ENCODE assay signal across 1 cellular context in the genomic region with DNA sequence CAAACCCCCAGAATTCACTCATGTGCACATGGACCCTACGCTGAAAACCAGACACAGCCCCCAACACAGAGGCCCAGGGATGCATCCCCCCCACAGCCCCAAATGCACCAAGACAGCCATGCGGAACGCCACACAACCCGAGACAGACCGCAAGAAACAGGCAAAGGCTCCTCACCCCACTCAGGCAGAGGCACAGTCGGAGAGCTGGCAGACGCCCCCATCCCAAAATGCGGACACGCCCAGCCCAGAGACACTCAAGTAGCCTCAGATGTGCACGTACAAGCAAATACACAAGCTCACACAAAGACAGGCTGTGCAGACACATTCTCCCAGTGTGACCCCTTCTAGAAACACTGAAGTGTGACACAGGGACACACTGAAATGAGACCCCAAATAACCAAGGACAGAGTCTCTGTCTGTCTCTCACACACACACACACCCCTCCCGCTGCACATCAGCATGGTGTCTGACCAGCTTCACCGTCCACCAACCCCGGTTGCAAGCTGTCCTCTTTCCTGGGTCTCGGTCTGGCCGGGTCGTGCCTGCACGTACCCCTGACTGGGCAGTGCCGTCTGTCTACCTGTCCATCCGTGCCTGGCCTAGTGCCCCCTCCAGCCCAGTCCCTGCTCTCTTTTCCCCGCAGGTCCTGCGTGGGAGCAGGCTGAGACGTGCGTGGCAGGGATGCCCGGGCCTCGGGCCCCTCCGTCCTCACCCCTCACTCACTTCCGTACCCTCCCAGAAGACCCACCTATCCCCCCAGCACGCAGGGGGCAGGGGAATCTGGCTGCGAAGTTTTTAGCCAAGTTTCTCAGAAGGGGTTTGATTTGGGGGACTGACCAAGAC.
TF ChIP-seq lines count a peak whose summit lies in the region.

No MANE protein-coding gene starts in this region.

TF ChIP-seq in K562, 482 proteins besides CTCF, POLR2A, EP300 and RAD21:
- TF ChIP-seq SAFB (IDR thresholded peaks at IDR 0.05; ENCODE audit: borderline replicate concordance, low read depth, low read length) (peak; percentile 23; the same call in 1 of the 2 replicates), ZNF785 (CRISPR knock-in tag; IDR thresholded peaks at IDR 0.05) (no peak), EGR1 (conservative IDR thresholded peaks at IDR 0.05) (no peak), HMG20A (CRISPR knock-in tag; conservative IDR thresholded peaks at IDR 0.05) (no peak), SUPT5H (IDR thresholded peaks at IDR 0.05) (0 out of 2 replicates have a peak, but pooled peaks have one; percentile 27), ZNF444 (CRISPR knock-in tag; IDR thresholded peaks at IDR 0.05) (no peak), ZNF143 (CRISPR knock-in tag; IDR thresholded peaks at IDR 0.05) (0 out of 2 replicates have a peak, but pooled peaks have one; percentile 31), POLR3G (IDR thresholded peaks at IDR 0.05; ENCODE audit: extremely low read depth, insufficient read length, insufficient replicate concordance) (no peak), ESRRA (IDR thresholded peaks at IDR 0.05; ENCODE audit: borderline replicate concordance, low read depth) (no peak), CBX2 (IDR thresholded peaks at IDR 0.05; ENCODE audit: insufficient read depth, low read length, poor library complexity, severe bottlenecking) (no peak), PHB (CRISPR knock-in tag; IDR thresholded peaks at IDR 0.05) (no peak), STAT5A (IDR thresholded peaks at IDR 0.05; ENCODE audit: borderline replicate concordance, low read length) (no peak), POLR2G (IDR thresholded peaks at IDR 0.05; ENCODE audit: low read depth, low read length) (peak; percentile 50), ZNF3 (CRISPR knock-in tag; IDR thresholded peaks at IDR 0.05) (no peak), ZNF75A (CRISPR knock-in tag; IDR thresholded peaks at IDR 0.05) (no peak)
- TF ChIP-seq, protein P1, sequence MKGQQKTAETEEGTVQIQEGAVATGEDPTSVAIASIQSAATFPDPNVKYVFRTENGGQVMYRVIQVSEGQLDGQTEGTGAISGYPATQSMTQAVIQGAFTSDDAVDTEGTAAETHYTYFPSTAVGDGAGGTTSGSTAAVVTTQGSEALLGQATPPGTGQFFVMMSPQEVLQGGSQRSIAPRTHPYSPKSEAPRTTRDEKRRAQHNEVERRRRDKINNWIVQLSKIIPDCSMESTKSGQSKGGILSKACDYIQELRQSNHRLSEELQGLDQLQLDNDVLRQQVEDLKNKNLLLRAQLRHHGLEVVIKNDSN (CRISPR knock-in tag; IDR thresholded peaks at IDR 0.05) = 0 out of 2 replicates have a peak, but pooled peaks have one; percentile 7
- TF ChIP-seq, protein P2, sequence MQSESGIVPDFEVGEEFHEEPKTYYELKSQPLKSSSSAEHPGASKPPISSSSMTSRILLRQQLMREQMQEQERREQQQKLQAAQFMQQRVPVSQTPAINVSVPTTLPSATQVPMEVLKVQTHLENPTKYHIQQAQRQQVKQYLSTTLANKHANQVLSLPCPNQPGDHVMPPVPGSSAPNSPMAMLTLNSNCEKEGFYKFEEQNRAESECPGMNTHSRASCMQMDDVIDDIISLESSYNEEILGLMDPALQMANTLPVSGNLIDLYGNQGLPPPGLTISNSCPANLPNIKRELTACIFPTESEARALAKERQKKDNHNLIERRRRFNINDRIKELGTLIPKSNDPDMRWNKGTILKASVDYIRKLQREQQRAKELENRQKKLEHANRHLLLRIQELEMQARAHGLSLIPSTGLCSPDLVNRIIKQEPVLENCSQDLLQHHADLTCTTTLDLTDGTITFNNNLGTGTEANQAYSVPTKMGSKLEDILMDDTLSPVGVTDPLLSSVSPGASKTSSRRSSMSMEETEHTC (IDR thresholded peaks at IDR 0.05) = no peak
- TF ChIP-seq, protein P3, sequence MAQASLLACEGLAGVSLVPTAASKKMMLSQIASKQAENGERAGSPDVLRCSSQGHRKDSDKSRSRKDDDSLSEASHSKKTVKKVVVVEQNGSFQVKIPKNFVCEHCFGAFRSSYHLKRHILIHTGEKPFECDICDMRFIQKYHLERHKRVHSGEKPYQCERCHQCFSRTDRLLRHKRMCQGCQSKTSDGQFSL (CRISPR knock-in tag; IDR thresholded peaks at IDR 0.05) = peak; percentile 44; the same call in 1 of the 2 replicates
- TF ChIP-seq, protein P3 (tag; IDR thresholded peaks at IDR 0.05) = no peak
- TF ChIP-seq, protein P4, sequence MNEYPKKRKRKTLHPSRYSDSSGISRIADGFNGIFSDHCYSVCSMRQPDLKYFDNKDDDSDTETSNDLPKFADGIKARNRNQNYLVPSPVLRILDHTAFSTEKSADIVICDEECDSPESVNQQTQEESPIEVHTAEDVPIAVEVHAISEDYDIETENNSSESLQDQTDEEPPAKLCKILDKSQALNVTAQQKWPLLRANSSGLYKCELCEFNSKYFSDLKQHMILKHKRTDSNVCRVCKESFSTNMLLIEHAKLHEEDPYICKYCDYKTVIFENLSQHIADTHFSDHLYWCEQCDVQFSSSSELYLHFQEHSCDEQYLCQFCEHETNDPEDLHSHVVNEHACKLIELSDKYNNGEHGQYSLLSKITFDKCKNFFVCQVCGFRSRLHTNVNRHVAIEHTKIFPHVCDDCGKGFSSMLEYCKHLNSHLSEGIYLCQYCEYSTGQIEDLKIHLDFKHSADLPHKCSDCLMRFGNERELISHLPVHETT (CRISPR knock-in tag; conservative IDR thresholded peaks at IDR 0.05 in 1 of 2, IDR thresholded peaks at IDR 0.05 in 1 of 2) = no peak
- TF ChIP-seq, protein P5, sequence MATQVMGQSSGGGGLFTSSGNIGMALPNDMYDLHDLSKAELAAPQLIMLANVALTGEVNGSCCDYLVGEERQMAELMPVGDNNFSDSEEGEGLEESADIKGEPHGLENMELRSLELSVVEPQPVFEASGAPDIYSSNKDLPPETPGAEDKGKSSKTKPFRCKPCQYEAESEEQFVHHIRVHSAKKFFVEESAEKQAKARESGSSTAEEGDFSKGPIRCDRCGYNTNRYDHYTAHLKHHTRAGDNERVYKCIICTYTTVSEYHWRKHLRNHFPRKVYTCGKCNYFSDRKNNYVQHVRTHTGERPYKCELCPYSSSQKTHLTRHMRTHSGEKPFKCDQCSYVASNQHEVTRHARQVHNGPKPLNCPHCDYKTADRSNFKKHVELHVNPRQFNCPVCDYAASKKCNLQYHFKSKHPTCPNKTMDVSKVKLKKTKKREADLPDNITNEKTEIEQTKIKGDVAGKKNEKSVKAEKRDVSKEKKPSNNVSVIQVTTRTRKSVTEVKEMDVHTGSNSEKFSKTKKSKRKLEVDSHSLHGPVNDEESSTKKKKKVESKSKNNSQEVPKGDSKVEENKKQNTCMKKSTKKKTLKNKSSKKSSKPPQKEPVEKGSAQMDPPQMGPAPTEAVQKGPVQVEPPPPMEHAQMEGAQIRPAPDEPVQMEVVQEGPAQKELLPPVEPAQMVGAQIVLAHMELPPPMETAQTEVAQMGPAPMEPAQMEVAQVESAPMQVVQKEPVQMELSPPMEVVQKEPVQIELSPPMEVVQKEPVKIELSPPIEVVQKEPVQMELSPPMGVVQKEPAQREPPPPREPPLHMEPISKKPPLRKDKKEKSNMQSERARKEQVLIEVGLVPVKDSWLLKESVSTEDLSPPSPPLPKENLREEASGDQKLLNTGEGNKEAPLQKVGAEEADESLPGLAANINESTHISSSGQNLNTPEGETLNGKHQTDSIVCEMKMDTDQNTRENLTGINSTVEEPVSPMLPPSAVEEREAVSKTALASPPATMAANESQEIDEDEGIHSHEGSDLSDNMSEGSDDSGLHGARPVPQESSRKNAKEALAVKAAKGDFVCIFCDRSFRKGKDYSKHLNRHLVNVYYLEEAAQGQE (CRISPR knock-in tag; IDR thresholded peaks at IDR 0.05; ENCODE audit: low read depth) = no peak
- TF ChIP-seq, protein P6, sequence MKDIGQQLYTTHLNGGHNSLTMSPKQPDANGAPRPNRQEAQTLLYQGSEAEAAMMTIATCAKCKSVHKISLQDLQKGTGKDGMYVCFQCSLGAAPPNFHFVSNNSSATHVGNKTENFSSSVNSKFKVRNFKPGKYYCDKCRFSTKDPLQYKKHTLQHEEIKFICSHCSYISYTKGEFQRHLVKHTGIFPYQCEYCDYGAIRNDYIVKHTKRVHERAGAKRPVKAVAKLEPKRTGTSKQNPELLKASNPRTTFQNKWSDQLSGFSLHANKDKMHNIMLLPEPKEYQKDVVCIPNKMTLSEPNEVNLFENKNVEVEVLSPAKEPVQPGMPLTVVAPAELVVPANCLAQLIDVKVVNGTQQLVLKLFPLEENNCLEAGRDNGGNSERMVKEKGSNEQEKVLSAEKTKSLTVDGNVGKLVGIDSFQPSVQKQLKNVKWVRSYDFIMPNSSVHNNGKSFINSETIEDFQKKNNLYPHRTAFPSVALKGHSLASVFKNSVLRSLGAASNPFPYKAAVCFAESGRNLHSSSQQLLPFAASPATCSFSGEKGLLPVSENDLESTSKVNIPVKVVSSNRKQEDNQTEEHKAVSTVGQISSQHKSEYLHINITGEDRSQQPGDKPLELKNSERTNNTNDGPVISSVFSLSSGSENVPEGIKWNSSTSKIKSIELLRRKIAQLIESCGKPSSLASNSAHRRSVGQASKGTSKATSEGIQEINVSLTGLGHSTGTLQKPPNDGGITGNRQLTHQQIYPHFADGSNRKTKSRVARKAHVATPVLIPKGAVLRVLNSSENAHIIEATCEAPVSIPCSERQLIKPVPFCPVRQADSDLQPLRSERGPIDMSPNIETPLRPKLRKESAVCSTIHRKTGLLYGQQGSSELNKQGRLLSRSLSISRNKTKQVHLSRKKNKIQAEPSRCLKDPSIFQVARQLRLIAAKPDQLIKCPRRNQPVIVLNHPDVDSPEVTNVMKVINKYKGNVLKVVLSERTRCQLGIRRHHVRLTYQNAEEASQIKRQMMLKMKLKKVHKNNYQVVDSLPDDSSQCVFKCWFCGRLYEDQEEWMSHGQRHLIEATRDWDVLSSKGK (CRISPR knock-in tag; IDR thresholded peaks at IDR 0.05) = no peak
- TF ChIP-seq, protein P7, sequence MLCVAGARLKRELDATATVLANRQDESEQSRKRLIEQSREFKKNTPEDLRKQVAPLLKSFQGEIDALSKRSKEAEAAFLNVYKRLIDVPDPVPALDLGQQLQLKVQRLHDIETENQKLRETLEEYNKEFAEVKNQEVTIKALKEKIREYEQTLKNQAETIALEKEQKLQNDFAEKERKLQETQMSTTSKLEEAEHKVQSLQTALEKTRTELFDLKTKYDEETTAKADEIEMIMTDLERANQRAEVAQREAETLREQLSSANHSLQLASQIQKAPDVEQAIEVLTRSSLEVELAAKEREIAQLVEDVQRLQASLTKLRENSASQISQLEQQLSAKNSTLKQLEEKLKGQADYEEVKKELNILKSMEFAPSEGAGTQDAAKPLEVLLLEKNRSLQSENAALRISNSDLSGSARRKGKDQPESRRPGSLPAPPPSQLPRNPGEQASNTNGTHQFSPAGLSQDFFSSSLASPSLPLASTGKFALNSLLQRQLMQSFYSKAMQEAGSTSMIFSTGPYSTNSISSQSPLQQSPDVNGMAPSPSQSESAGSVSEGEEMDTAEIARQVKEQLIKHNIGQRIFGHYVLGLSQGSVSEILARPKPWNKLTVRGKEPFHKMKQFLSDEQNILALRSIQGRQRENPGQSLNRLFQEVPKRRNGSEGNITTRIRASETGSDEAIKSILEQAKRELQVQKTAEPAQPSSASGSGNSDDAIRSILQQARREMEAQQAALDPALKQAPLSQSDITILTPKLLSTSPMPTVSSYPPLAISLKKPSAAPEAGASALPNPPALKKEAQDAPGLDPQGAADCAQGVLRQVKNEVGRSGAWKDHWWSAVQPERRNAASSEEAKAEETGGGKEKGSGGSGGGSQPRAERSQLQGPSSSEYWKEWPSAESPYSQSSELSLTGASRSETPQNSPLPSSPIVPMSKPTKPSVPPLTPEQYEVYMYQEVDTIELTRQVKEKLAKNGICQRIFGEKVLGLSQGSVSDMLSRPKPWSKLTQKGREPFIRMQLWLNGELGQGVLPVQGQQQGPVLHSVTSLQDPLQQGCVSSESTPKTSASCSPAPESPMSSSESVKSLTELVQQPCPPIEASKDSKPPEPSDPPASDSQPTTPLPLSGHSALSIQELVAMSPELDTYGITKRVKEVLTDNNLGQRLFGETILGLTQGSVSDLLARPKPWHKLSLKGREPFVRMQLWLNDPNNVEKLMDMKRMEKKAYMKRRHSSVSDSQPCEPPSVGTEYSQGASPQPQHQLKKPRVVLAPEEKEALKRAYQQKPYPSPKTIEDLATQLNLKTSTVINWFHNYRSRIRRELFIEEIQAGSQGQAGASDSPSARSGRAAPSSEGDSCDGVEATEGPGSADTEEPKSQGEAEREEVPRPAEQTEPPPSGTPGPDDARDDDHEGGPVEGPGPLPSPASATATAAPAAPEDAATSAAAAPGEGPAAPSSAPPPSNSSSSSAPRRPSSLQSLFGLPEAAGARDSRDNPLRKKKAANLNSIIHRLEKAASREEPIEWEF (CRISPR knock-in tag; IDR thresholded peaks at IDR 0.05) = no peak
